ENCODE assay signal across 2 cellular contexts in the genomic region with DNA sequence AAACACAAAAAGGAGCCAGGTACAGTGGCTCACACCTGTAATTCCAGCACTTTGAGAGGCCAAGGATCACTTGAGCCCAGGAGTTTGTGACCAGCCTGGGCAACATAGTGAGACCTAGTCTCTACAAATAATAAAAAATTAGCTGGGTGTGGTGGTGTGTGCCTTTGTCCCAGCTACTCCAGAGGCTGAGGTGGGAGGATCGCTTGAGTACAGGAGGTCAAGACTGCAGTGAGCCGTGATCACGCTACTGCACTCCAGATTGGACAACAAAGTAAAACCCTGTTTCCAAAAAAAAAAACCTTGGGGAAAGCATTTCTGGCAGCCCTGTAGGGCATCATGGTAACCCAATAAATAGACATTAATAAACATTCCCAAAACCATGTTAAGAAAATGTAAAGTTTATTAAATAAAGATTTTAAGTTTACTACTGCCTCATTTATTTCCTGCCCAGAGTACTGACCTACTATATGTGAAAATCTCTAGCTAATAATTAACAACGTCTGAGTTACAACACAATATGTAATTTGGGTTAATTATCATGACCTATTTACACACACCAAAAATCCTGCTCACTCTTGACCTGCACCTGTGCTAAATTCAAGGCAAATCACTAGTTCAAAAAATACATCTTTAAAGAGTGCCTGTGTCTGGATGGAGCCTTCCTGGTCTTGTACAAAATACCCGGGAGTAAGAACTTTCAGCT.
TF ChIP-seq lines count a peak whose summit lies in the region.

No MANE protein-coding gene starts in this region.

TF ChIP-seq in A549, 52 proteins besides CTCF, POLR2A, EP300 and RAD21:
- TF ChIP-seq EHMT2 (IDR thresholded peaks at IDR 0.05; ENCODE audit: low read depth) = no peak
- TF ChIP-seq, protein P1, sequence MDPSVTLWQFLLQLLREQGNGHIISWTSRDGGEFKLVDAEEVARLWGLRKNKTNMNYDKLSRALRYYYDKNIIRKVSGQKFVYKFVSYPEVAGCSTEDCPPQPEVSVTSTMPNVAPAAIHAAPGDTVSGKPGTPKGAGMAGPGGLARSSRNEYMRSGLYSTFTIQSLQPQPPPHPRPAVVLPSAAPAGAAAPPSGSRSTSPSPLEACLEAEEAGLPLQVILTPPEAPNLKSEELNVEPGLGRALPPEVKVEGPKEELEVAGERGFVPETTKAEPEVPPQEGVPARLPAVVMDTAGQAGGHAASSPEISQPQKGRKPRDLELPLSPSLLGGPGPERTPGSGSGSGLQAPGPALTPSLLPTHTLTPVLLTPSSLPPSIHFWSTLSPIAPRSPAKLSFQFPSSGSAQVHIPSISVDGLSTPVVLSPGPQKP (IDR thresholded peaks at IDR 0.05; ENCODE audit: low read depth, low read length) = no peak
- TF ChIP-seq, protein P2, sequence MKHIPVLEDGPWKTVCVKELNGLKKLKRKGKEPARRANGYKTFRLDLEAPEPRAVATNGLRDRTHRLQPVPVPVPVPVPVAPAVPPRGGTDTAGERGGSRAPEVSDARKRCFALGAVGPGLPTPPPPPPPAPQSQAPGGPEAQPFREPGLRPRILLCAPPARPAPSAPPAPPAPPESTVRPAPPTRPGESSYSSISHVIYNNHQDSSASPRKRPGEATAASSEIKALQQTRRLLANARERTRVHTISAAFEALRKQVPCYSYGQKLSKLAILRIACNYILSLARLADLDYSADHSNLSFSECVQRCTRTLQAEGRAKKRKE (CRISPR knock-in tag; IDR thresholded peaks at IDR 0.05; ENCODE audit: low read depth) = no peak
TF ChIP-seq in A549: peak in this region for 0.

TF ChIP-seq in HepG2, 621 proteins besides CTCF, POLR2A, EP300 and RAD21:
- TF ChIP-seq ZNF775 (CRISPR knock-in tag; IDR thresholded peaks at IDR 0.05; ENCODE audit: borderline replicate concordance) (no peak), ZNF569 (CRISPR knock-in tag; IDR thresholded peaks at IDR 0.05; ENCODE audit: borderline replicate concordance) (no peak), KLF13 (CRISPR knock-in tag; IDR thresholded peaks at IDR 0.05) (no peak), ZNF20 (CRISPR knock-in tag; IDR thresholded peaks at IDR 0.05) (no peak), CEBPB (IDR thresholded peaks at IDR 0.05; ENCODE audit: borderline replicate concordance, low read depth, low read length) (no peak), ZNF333 (CRISPR knock-in tag; IDR thresholded peaks at IDR 0.05; ENCODE audit: borderline replicate concordance) (no peak), SALL2 (CRISPR knock-in tag; IDR thresholded peaks at IDR 0.05) (no peak), ZNF607 (CRISPR knock-in tag; IDR thresholded peaks at IDR 0.05; ENCODE audit: borderline replicate concordance) (no peak), MTA3 (CRISPR knock-in tag; IDR thresholded peaks at IDR 0.05) (no peak)
- TF ChIP-seq, protein P3, sequence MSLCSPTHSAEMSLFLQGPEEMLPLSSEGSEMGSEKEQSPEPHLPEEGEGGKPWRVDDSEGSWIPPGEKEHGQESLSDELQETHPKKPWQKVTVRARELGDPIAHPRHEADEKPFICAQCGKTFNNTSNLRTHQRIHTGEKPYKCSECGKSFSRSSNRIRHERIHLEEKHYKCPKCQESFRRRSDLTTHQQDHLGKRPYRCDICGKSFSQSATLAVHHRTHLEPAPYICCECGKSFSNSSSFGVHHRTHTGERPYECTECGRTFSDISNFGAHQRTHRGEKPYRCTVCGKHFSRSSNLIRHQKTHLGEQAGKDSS (CRISPR knock-in tag; IDR thresholded peaks at IDR 0.05; ENCODE audit: borderline replicate concordance, low read depth) = no peak
- TF ChIP-seq, protein P4, sequence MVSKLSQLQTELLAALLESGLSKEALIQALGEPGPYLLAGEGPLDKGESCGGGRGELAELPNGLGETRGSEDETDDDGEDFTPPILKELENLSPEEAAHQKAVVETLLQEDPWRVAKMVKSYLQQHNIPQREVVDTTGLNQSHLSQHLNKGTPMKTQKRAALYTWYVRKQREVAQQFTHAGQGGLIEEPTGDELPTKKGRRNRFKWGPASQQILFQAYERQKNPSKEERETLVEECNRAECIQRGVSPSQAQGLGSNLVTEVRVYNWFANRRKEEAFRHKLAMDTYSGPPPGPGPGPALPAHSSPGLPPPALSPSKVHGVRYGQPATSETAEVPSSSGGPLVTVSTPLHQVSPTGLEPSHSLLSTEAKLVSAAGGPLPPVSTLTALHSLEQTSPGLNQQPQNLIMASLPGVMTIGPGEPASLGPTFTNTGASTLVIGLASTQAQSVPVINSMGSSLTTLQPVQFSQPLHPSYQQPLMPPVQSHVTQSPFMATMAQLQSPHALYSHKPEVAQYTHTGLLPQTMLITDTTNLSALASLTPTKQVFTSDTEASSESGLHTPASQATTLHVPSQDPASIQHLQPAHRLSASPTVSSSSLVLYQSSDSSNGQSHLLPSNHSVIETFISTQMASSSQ (IDR thresholded peaks at IDR 0.05; ENCODE audit: low read depth) = peak; percentile 67
- TF ChIP-seq, protein P4 (CRISPR knock-in tag; IDR thresholded peaks at IDR 0.05; ENCODE audit: borderline replicate concordance) = no peak
- TF ChIP-seq, protein P5, sequence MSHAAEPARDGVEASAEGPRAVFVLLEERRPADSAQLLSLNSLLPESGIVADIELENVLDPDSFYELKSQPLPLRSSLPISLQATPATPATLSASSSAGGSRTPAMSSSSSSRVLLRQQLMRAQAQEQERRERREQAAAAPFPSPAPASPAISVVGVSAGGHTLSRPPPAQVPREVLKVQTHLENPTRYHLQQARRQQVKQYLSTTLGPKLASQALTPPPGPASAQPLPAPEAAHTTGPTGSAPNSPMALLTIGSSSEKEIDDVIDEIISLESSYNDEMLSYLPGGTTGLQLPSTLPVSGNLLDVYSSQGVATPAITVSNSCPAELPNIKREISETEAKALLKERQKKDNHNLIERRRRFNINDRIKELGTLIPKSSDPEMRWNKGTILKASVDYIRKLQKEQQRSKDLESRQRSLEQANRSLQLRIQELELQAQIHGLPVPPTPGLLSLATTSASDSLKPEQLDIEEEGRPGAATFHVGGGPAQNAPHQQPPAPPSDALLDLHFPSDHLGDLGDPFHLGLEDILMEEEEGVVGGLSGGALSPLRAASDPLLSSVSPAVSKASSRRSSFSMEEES (CRISPR knock-in tag; IDR thresholded peaks at IDR 0.05) = no peak
- TF ChIP-seq, protein P6, sequence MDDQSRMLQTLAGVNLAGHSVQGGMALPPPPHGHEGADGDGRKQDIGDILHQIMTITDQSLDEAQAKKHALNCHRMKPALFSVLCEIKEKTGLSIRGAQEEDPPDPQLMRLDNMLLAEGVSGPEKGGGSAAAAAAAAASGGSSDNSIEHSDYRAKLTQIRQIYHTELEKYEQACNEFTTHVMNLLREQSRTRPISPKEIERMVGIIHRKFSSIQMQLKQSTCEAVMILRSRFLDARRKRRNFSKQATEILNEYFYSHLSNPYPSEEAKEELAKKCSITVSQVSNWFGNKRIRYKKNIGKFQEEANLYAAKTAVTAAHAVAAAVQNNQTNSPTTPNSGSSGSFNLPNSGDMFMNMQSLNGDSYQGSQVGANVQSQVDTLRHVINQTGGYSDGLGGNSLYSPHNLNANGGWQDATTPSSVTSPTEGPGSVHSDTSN (CRISPR knock-in tag; IDR thresholded peaks at IDR 0.05; ENCODE audit: borderline replicate concordance) = no peak
- TF ChIP-seq, protein P7, sequence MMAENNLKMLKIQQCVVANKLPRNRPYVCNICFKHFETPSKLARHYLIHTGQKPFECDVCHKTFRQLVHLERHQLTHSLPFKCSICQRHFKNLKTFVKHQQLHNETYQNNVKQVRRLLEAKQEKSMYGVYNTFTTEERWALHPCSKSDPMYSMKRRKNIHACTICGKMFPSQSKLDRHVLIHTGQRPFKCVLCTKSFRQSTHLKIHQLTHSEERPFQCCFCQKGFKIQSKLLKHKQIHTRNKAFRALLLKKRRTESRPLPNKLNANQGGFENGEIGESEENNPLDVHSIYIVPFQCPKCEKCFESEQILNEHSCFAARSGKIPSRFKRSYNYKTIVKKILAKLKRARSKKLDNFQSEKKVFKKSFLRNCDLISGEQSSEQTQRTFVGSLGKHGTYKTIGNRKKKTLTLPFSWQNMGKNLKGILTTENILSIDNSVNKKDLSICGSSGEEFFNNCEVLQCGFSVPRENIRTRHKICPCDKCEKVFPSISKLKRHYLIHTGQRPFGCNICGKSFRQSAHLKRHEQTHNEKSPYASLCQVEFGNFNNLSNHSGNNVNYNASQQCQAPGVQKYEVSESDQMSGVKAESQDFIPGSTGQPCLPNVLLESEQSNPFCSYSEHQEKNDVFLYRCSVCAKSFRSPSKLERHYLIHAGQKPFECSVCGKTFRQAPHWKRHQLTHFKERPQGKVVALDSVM (CRISPR knock-in tag; IDR thresholded peaks at IDR 0.05) = peak; percentile 48; the same call in 1 of the 2 replicates
